ENCODE assay signal across 22 cellular contexts in the genomic region with DNA sequence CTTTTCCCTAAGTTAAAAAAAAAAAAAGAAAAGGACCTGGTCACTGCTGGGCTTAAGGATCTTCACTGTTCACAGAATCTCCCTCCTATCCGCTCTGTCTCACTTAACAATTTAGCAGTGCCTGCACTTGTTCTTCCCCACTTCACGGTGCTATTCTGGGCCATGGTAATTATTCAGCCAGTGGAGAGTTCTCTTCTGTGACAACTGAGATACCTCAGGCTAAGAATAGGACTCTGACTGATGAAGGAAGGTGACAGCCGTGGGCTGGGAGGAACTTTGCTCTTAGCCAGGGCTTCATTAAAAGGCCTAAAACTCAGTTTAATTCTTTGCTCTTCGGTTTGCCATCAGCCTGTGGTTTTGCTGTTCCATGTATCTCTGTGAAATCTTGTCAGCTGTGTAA. TPM values are rescaled to one million over a fixed set of nuclear protein-coding genes. Genes with fewer than 3 reads are reported as not detected.
"Had no signal": no experiment of that assay in that cellular context is flagged by ENCODE, and none has a peak within 500 bp of the region (broad histone marks: within the 10 kb centered on the region; RNA-seq: fewer than 3 reads in every experiment).

No MANE protein-coding gene starts in this region.

- H3K9me3 ChIP-seq: body of pancreas, esophagus squamous epithelium, neutrophil, testis had no signal

- H3K27ac ChIP-seq: body of pancreas, coronary artery, esophagus squamous epithelium, neutrophil, parathyroid adenoma, testis had no signal

- H3K4me3 ChIP-seq: body of pancreas, coronary artery, esophagus squamous epithelium, lung, testis had no signal

- H3K79me2 ChIP-seq: parathyroid adenoma had no signal

- ATAC-seq: activated CD8-positive, alpha-beta T cell treated with anti-CD3 and anti-CD28 coated beads, Interleukin-2, amount 10 ng/mL, durations not matched to agents 7 days and 5 days; body of pancreas; stimulated activated naive CD8-positive, alpha-beta T cell treated with anti-CD3 and anti-CD28 coated beads, Interleukin-15, amount 100 ng/mL, for 72 hours had no signal

- DNase-seq: activated CD4-positive, alpha-beta T cell treated with anti-CD3 and anti-CD28 coated beads, Interleukin-2, amount 10 ng/mL, durations not matched to agents 24 days and 14 days; activated CD4-positive, CD25-positive, alpha-beta regulatory T cell; activated CD8-positive, alpha-beta memory T cell treated with anti-CD3 and anti-CD28 coated beads, Interleukin-2, amount 50 U/mL, for 4 hours; activated CD8-positive, alpha-beta T cell treated with anti-CD3 and anti-CD28 coated beads, Interleukin-2, amount 10 ng/mL, durations not matched to agents 7 days and 5 days; activated gamma-delta T cell treated with Interleukin-2 at 50 U/mL for 16 hours; activated naive CD8-positive, alpha-beta T cell treated with anti-CD3 and anti-CD28 coated beads for 36 hours; activated T-cell treated with anti-CD3 and anti-CD28 coated beads, Interleukin-2, amount 50 U/mL, for 48 hours; amygdala; body of pancreas; esophagus squamous epithelium; glutamatergic neuron; immature natural killer cell; midbrain; naive B cell; retina; stimulated activated naive CD8-positive, alpha-beta T cell treated with anti-CD3 and anti-CD28 coated beads, Interleukin-15, amount 100 ng/mL, for 72 hours; testis had no signal

- H3K27me3 ChIP-seq: body of pancreas, esophagus squamous epithelium, neutrophil, testis had no signal

- H3K4me1 ChIP-seq: body of pancreas, esophagus squamous epithelium, parathyroid adenoma, testis had no signal

- H2AFZ ChIP-seq: parathyroid adenoma had no signal

- H3K9ac ChIP-seq: parathyroid adenoma had no signal

- H3K36me3 ChIP-seq: esophagus squamous epithelium, neutrophil had no signal

RNA-seq across cellular contexts. Expression of a gene that starts 51.9 kb away (rescaled TPM):
- total RNA-seq: activated CD4-positive, alpha-beta T cell treated with anti-CD3 and anti-CD28 coated beads, Interleukin-2, amount 10 ng/mL, durations not matched to agents 24 days and 14 days; activated CD8-positive, alpha-beta T cell treated with anti-CD3 and anti-CD28 coated beads, Interleukin-2, amount 10 ng/mL, durations not matched to agents 7 days and 5 days; activated naive CD8-positive, alpha-beta T cell treated with anti-CD3 and anti-CD28 coated beads for 36 hours; fibroblast of villous mesenchyme had no signal
- polyA plus RNA-seq: immature natural killer cell had no signal
